9 cellular contexts compared by ENCODE assay signal in the genomic region with DNA sequence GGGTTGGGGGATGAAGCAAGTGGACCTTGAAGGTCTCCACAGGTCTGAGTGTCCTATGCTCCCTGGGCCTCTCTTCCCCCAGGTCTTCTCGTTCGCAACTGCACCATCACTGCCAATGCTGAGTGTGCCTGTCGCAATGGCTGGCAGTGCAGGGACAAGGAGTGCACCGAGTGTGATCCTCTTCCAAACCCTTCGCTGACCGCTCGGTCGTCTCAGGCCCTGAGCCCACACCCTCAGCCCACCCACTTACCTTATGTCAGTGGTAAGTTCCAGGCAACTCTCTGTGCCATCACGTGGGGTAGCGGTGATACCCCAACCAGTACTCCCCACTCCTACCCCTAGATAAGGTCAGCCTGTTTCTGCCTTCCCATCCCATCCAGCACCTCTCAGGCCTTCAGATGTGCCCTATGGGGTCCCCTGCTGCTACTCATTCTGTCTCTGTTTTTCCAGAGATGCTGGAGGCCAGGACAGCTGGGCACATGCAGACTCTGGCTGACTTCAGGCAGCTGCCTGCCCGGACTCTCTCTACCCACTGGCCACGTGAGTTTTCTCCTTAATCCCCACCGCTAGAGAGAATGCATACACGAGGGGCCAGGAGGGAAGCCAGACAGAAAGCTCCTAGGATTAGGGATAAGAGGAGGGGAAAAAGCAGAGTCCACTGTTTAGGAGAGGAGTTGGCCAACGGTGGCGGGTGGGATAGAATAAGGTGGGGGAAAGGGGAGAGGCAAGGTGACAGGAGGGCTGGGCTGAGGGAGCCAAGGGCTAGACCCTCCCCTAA. TPM values are rescaled to one million over a fixed set of nuclear protein-coding genes. Genes with fewer than 3 reads are reported as not detected.
DNase-seq lines count a peak whose midpoint lies in the region; ATAC-seq, FAIRE-seq and TF ChIP-seq lines count a peak whose summit lies in the region.
"Had no signal": no experiment of that assay in that cellular context is flagged by ENCODE, and none has a peak within 500 bp of the region (broad histone marks: within the 10 kb centered on the region; RNA-seq: fewer than 3 reads in every experiment).

No MANE protein-coding gene starts in this region.

- H3K4me2 ChIP-seq in A549, result no peak overlapping the region

- H3K9me3 ChIP-seq in A549, result no peaks in the 10 kb centered on the region
- H3K9me3 ChIP-seq in KOPT-K1 (ENCODE audit: insufficient read depth, low read length, poor library complexity, severe bottlenecking), result no peaks in the 10 kb centered on the region
- no peaks in the 10 kb centered on the region for H3K9me3 ChIP-seq in naive thymus-derived CD4-positive, alpha-beta T cell (ENCODE audit: control insufficient read depth in 2 of 3, low read length in 3 of 3)

- H3K36me3 ChIP-seq in KOPT-K1 (ENCODE audit: insufficient read depth, low read length), result peaks cover 26% of the 10 kb centered on the region
- H3K36me3 ChIP-seq in naive thymus-derived CD4-positive, alpha-beta T cell (ENCODE audit: control insufficient read depth in 2 of 3, insufficient read depth in 3 of 3, low read length in 3 of 3), result peaks cover 8 to 43% (median 10%) of the 10 kb centered on the region in 3 experiments

- peak overlapping the region; percentile 96 to 100 (median 99) for H3K27ac Mint-ChIP-seq in naive thymus-derived CD4-positive, alpha-beta T cell

- H3K27me3 Mint-ChIP-seq in naive thymus-derived CD4-positive, alpha-beta T cell, result no peaks in the 10 kb centered on the region

- CTCF ChIA-PET in A549 (lab: Yijun Ruan, JAX), result interaction anchor here (1.0 to 5.1 kb wide), 4 partner anchors 11 to 125 kb away, joined by 3 to 52 read pairs (median 6); no protein-coding TSS in a partner anchor
- CTCF ChIA-PET in naive thymus-derived CD4-positive, alpha-beta T cell (lab: Charles Lee), result interaction anchor here (0.5 to 6.6 kb wide), 4 partner anchors 12 to 103 kb away, joined by 3 to 46 read pairs (median 6); a partner anchor contains a TSS

- WGBS in A549 (ENCODE audit: missing lambda C conversion rate), result 96% methylated on average over 16 of the region's 16 CpGs

- POLR2A ChIA-PET in A549 (lab: Yijun Ruan, JAX), result interaction anchor here (1.3 kb wide), 1 partner anchor 20 kb away, joined by 3 read pairs; a partner anchor contains a TSS
- POLR2A ChIA-PET in naive thymus-derived CD4-positive, alpha-beta T cell (lab: Charles Lee), result interaction anchor here (0.6 to 18.5 kb wide), 11 partner anchors 3 to 128 kb away, joined by 3 to 726 read pairs (median 22); a partner anchor contains a TSS

- TF ChIP-seq POLR2A in A549 (IDR thresholded peaks at IDR 0.05; ENCODE audit: low read length), result no peak

- H3K4me1 ChIP-seq in A549, result peaks cover 21% of the 10 kb centered on the region
- peaks cover 48 to 51% of the 10 kb centered on the region in 2 donors for H3K4me1 ChIP-seq in naive thymus-derived CD4-positive, alpha-beta T cell (ENCODE audit: control insufficient read depth in 2 of 2, insufficient read depth in 2 of 2, low read length in 2 of 2)

- no peak overlapping the region for H3K4me3 ChIP-seq in A549
- peak overlapping the region; percentile 83 for H3K4me3 ChIP-seq in naive thymus-derived CD4-positive, alpha-beta T cell (ENCODE audit: low read length)

- TF ChIP-seq RAD21 in A549 (conservative IDR thresholded peaks at IDR 0.05 in 1 of 2, IDR thresholded peaks at IDR 0.05 in 1 of 2), result no peak

- no peak for TF ChIP-seq CTCF in A549 (IDR thresholded peaks at IDR 0.05)

- H3K27me3 ChIP-seq in naive thymus-derived CD4-positive, alpha-beta T cell (ENCODE audit: control insufficient read depth in 2 of 2, insufficient read depth in 2 of 2, low read length in 2 of 2), result no peaks in the 10 kb centered on the region

- intact Hi-C loops in naive thymus-derived CD4-positive, alpha-beta T cell (cut with micrococcal nuclease), result no loop called here

- FAIRE-seq in A549 (lab: Jason Lieb, UNC), result no peak

- peak overlapping the region; percentile 96 to 100 (median 98) for H3K4me3 Mint-ChIP-seq in naive thymus-derived CD4-positive, alpha-beta T cell

- H3K27ac ChIP-seq in A549 (peak overlapping the region; percentile 22 to 97; a peak in 3 of 6 replicates), KOPT-K1 (ENCODE audit: low read depth, low read length, poor library complexity, severe bottlenecking) (peak overlapping the region; percentile 98), cingulate gyrus (ENCODE audit: low read depth, low read length) (peak overlapping the region; percentile 90)
- H3K27ac ChIP-seq in naive thymus-derived CD4-positive, alpha-beta T cell (ENCODE audit: low read depth, low read length), result peak overlapping the region; percentile 96

- peaks cover 7 to 62% (median 34%) of the 10 kb centered on the region in 5 donors for H3K36me3 Mint-ChIP-seq in naive thymus-derived CD4-positive, alpha-beta T cell

- peaks cover 0 to 2% (median 0%) of the 10 kb centered on the region in 11 donors for H3K9me3 Mint-ChIP-seq in naive thymus-derived CD4-positive, alpha-beta T cell

- no peak for TF ChIP-seq EP300 in A549 (IDR thresholded peaks at IDR 0.05)

- ATAC-seq in A549, result no peak
- ATAC-seq in naive thymus-derived CD4-positive, alpha-beta T cell, result no peak
- no peak for ATAC-seq in HG03457 (IDR thresholded peaks at IDR 0.05; ENCODE audit: unreplicated experiment)

- H3K4me1 Mint-ChIP-seq in naive thymus-derived CD4-positive, alpha-beta T cell, result peaks cover 44 to 73% (median 69%) of the 10 kb centered on the region in 7 donors

- DNase-seq in A549 (ENCODE audit: low read depth in 1 of 2, low spot score in 1 of 2) (no peak), Ammon's horn (ENCODE audit: low spot score) (no peak), NCI-H1048 (lab: John Stamatoyannopoulos, UW) (no peak), NCI-H1417 treated with DMSO at 0.1 percent for 48 hours (lab: John Stamatoyannopoulos, UW) (no peak)
- no peak for DNase-seq in naive thymus-derived CD4-positive, alpha-beta T cell

TF ChIP-seq in A549, 52 proteins besides CTCF, POLR2A, EP300 and RAD21:
- TF ChIP-seq NR3C1 (IDR thresholded peaks at IDR 0.05), result no peak
- TF ChIP-seq SMC3 (IDR thresholded peaks at IDR 0.05), result no peak

RNA-seq across cellular contexts. Expression of a gene that starts 1.6 kb away (rescaled TPM):
- polyA plus RNA-seq in A549 (2011; rRNA removed) (3.6 and 5.1 TPM in 2 replicates), A549 (2017; fragmentation: RNase III; extraction: RNeasy Plus Mini Kit Qiagen cat#74134 plus additional on column Dnase treatment) (2.3 to 3.4 TPM (median 2.8 TPM) in 3 replicates)
- polyA plus RNA-seq in A549 (2012; cell fraction: cytosol; rRNA removed), result 4.2 and 5.0 TPM in 2 replicates
- polyA plus RNA-seq in A549 (2012; cell fraction: nucleus; rRNA removed), result 7.7 and 9.5 TPM in 2 replicates
- 4.0 and 8.3 TPM in 2 replicates for polyA minus RNA-seq in A549 (2011; rRNA and poly(A)+ RNA removed)
- total RNA-seq in naive thymus-derived CD4-positive, alpha-beta T cell, result 10 to 100 TPM; 23.0 to 65.4 (median 52.9) TPM
- 100 to 1,000 TPM in 1 of 2 donors, 10 to 100 TPM in 1; 48.7 to 104 TPM for polyA plus RNA-seq in naive thymus-derived CD4-positive, alpha-beta T cell

RNA-seq across cellular contexts. Expression of a gene that starts 5.5 kb away (rescaled TPM):
- polyA plus RNA-seq in A549 (2011; rRNA removed) (not detected in 2 replicates), A549 (2017; fragmentation: RNase III; extraction: RNeasy Plus Mini Kit Qiagen cat#74134 plus additional on column Dnase treatment) (not detected in 3 replicates)
- not detected in 2 replicates for polyA plus RNA-seq in A549 (2012; cell fraction: cytosol; rRNA removed)
- not detected in 2 replicates for polyA plus RNA-seq in A549 (2012; cell fraction: nucleus; rRNA removed)
- not detected in 2 replicates for polyA minus RNA-seq in A549 (2011; rRNA and poly(A)+ RNA removed)
- 100 to 1,000 TPM in 4 of 5 experiments, 10 to 100 TPM in 1; 74.1 to 217 (median 130) TPM for total RNA-seq in naive thymus-derived CD4-positive, alpha-beta T cell
- 100 to 1,000 TPM; 560 to 590 TPM for polyA plus RNA-seq in naive thymus-derived CD4-positive, alpha-beta T cell
- total RNA-seq: pulmonary artery endothelial cell had no signal

RNA-seq across cellular contexts. Expression of a gene that starts 20.2 kb away (rescaled TPM):
- polyA plus RNA-seq in A549 (2011; rRNA removed), result 17.6 and 28.8 TPM in 2 replicates
- 33.0 and 36.2 TPM in 2 replicates for polyA plus RNA-seq in A549 (2012; cell fraction: cytosol; rRNA removed)
- 45.9 and 80.7 TPM in 2 replicates for polyA plus RNA-seq in A549 (2012; cell fraction: nucleus; rRNA removed)
- 20.6 to 22.8 TPM (median 22.7 TPM) in 3 replicates for polyA plus RNA-seq in A549 (2017; fragmentation: RNase III; extraction: RNeasy Plus Mini Kit Qiagen cat#74134 plus additional on column Dnase treatment)
- 12.7 and 14.2 TPM in 2 replicates for polyA minus RNA-seq in A549 (2011; rRNA and poly(A)+ RNA removed)
- 100 to 1,000 TPM in 2 of 5 experiments, 10 to 100 TPM in 3; 38.7 to 123 (median 47.9) TPM for total RNA-seq in naive thymus-derived CD4-positive, alpha-beta T cell
- polyA plus RNA-seq in naive thymus-derived CD4-positive, alpha-beta T cell, result 10 to 100 TPM; 10.9 to 14.0 TPM

RNA-seq across cellular contexts. Expression of a gene that starts 42.8 kb away (rescaled TPM):
- polyA plus RNA-seq in A549 (2011; rRNA removed), result 181 and 337 TPM in 2 replicates
- polyA plus RNA-seq in A549 (2012; cell fraction: cytosol; rRNA removed), result 198 and 262 TPM in 2 replicates
- 65.6 and 118 TPM in 2 replicates for polyA plus RNA-seq in A549 (2012; cell fraction: nucleus; rRNA removed)
- polyA plus RNA-seq in A549 (2017; fragmentation: RNase III; extraction: RNeasy Plus Mini Kit Qiagen cat#74134 plus additional on column Dnase treatment), result 260 to 272 TPM (median 265 TPM) in 3 replicates
- 33.9 and 50.6 TPM in 2 replicates for polyA minus RNA-seq in A549 (2011; rRNA and poly(A)+ RNA removed)
- 100 to 1,000 TPM in 1 of 5 experiments, 10 to 100 TPM in 4; 22.5 to 208 (median 80.9) TPM for total RNA-seq in naive thymus-derived CD4-positive, alpha-beta T cell
- 100 to 1,000 TPM; 204 to 220 TPM for polyA plus RNA-seq in naive thymus-derived CD4-positive, alpha-beta T cell

RNA-seq across cellular contexts. Expression of a gene that starts 43.6 kb away (rescaled TPM):
- polyA plus RNA-seq in A549 (2011; rRNA removed), result 130 and 145 TPM in 2 replicates
- 86.9 and 90.0 TPM in 2 replicates for polyA plus RNA-seq in A549 (2012; cell fraction: cytosol; rRNA removed)
- polyA plus RNA-seq in A549 (2012; cell fraction: nucleus; rRNA removed), result 124 and 125 TPM in 2 replicates
- polyA plus RNA-seq in A549 (2017; fragmentation: RNase III; extraction: RNeasy Plus Mini Kit Qiagen cat#74134 plus additional on column Dnase treatment), result 76.1 to 82.0 TPM (median 77.3 TPM) in 3 replicates
- 163 and 187 TPM in 2 replicates for polyA minus RNA-seq in A549 (2011; rRNA and poly(A)+ RNA removed)
- 100 to 1,000 TPM in 1 of 5 experiments, 10 to 100 TPM in 4; 30.3 to 121 (median 38.4) TPM for total RNA-seq in naive thymus-derived CD4-positive, alpha-beta T cell
- 10 to 100 TPM; 24.4 to 46.7 TPM for polyA plus RNA-seq in naive thymus-derived CD4-positive, alpha-beta T cell

Comparison
In these comparisons a context has a peak if more than half of its experiments do, and no peak if none do; other contexts are left out.
1. RNA of a gene that starts 1.6 kb away (polyA plus RNA-seq): 48.7 to 104 TPM in naive thymus-derived CD4-positive, alpha-beta T cell; 2.3 to 9.5 TPM in A549; every median in the first group is over 4 times any median in the second.
2. RNA of a gene that starts 5.5 kb away (polyA plus RNA-seq): 560 to 590 TPM in naive thymus-derived CD4-positive, alpha-beta T cell; not detected in A549; every median in the first group is over 100 times any median in the second.
3. Peak in every context shown above with its lines, with median percentiles within 50 percentile points of each other: H3K27ac ChIP-seq.